8 cellular contexts compared by ENCODE assay signal in the genomic region with DNA sequence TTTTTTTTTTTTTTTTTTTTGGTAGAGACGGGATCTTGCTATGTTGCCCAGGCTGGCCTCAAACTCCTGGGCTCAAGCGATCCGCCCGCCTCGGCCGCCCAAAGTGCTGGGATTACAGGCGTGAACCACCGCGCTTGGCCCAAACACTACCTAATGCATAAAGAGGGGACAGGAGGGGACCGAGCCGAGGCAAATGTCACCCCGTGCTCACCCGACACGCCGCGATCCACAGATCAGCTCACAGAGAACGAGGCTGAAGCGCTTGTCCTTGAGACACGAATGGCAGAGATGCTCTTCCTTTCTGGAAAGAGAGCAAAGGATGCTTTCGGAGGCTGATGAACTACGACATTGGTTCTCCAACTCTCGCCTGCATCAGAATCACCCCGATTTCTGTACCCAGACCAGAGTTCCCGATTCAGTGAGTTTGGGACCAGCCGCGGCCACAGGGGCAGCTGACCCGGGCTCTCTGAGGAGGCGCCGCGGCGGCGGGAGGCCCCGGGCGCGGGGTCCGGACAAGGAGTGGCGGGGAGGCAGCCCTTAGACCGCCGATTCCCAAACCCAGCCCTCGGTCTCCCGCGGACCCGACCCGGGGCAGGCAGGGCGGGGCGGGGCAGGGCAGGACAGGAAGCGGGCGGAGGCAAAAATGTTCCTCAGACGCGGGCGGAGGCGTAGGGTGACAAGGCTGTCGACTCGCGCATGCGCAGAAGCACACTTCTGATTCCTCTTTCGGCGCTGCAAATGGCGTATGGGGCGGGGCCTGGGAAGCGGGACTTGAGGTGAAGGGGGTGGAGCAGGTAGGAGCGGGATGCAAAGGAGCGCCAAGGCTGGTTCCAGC. TPM values are rescaled to one million over a fixed set of nuclear protein-coding genes. Genes with fewer than 3 reads are reported as not detected.
DNase-seq lines count a peak whose midpoint lies in the region; ATAC-seq and TF ChIP-seq lines count a peak whose summit lies in the region.

Gene ZNF699 (minus strand): TSS at position 700 of the 835 bp plus-strand sequence. CDS start 4,719 bp downstream, outside the sequence.

- ATAC-seq in GM19351 (IDR thresholded peaks at IDR 0.05; ENCODE audit: unreplicated experiment) (peak; percentile 88), HG03520 (IDR thresholded peaks at IDR 0.05; ENCODE audit: unreplicated experiment) (peak; percentile 82), right lobe of liver (peak; percentile 96 to 98 (median 97))

- TF ChIP-seq CTCF in right lobe of liver (IDR thresholded peaks at IDR 0.05) = no peak

- peaks cover 9 to 37% (median 16%) of the 10 kb centered on the region in 11 experiments for H3K9me3 ChIP-seq in BLaER1 treated with 17β-estradiol and CSF1 and Interleukin-3, amounts not matched to agents 10 nM and 100 nM (replicated peaks in 1 of 11)
- H3K9me3 ChIP-seq in right lobe of liver = peaks cover 0 to 4% (median 0%) of the 10 kb centered on the region in 4 donors

- H3K9ac ChIP-seq in BLaER1 treated with 17β-estradiol and CSF1 and Interleukin-3, amounts not matched to agents 10 nM and 100 nM = peak within 1 kb of the TSS; percentile 87 to 96 (median 93)

- no peaks in the 10 kb centered on the region for H3K27me3 ChIP-seq in BLaER1 treated with 17β-estradiol and CSF1 and Interleukin-3, amounts not matched to agents 10 nM and 100 nM
- H3K27me3 ChIP-seq in right lobe of liver = no peaks in the 10 kb centered on the region

- DNase-seq in NCI-H526 treated with DMSO at 0.1 percent for 48 hours (lab: John Stamatoyannopoulos, UW) (peak; percentile 95), dermis microvascular lymphatic vessel endothelial cell (ENCODE audit: low read depth in 2 of 2) (peak; percentile 91 to 97), right lobe of liver (peak; percentile 96 to 98 (median 98))
- DNase-seq in activated CD4-positive, alpha-beta T cell treated with anti-CD3 and anti-CD28 coated beads, Interleukin-2, amount 50 U/mL, for 4 hours = peak; percentile 98
- peak; percentile 99 for DNase-seq in stimulated activated CD4-positive, alpha-beta T cell treated with anti-CD3 and anti-CD28 coated beads, Interleukin-4, amount 100 ng/mL, for 24 hours

- 3% methylated on average over 39 of the region's 63 CpGs for WGBS in right lobe of liver (ENCODE audit: insufficient coverage, low coverage, low lambda C conversion rate, missing lambda C conversion rate)

- intact Hi-C loops in right lobe of liver (cut with DNase I) = no loop called here

- peaks cover 8 to 22% (median 11%) of the 10 kb centered on the region in 11 experiments; a peak in 20 of 22 replicates for H3K36me3 ChIP-seq in BLaER1 treated with 17β-estradiol and CSF1 and Interleukin-3, amounts not matched to agents 10 nM and 100 nM
- H3K36me3 ChIP-seq in right lobe of liver = peaks cover 0 to 2% (median 0%) of the 10 kb centered on the region in 4 donors

- H3K4me3 ChIP-seq in BLaER1 treated with 17β-estradiol and CSF1 and Interleukin-3, amounts not matched to agents 10 nM and 100 nM = peak within 1 kb of the TSS; percentile 74 to 97 (median 88)
- peak within 1 kb of the TSS; percentile 69 to 84 (median 82) for H3K4me3 ChIP-seq in right lobe of liver

- H3K4me2 ChIP-seq in BLaER1 treated with 17β-estradiol and CSF1 and Interleukin-3, amounts not matched to agents 10 nM and 100 nM = peak within 1 kb of the TSS; percentile 81 to 97 (median 86)

- H4K20me1 ChIP-seq in BLaER1 treated with 17β-estradiol and CSF1 and Interleukin-3, amounts not matched to agents 10 nM and 100 nM = no peaks in the 10 kb centered on the region

- H3K4me1 ChIP-seq in BLaER1 treated with 17β-estradiol and CSF1 and Interleukin-3, amounts not matched to agents 10 nM and 100 nM = peaks cover 13 to 26% (median 17%) of the 10 kb centered on the region in 10 experiments
- peaks cover 0 to 8% (median 0%) of the 10 kb centered on the region in 4 donors for H3K4me1 ChIP-seq in right lobe of liver

- TF ChIP-seq POLR2A in right lobe of liver (IDR thresholded peaks at IDR 0.05) = peak; percentile 81

- peak within 1 kb of the TSS; percentile 82 to 97 (median 90) for H3K27ac ChIP-seq in BLaER1 treated with 17β-estradiol and CSF1 and Interleukin-3, amounts not matched to agents 10 nM and 100 nM
- peak within 1 kb of the TSS; percentile 37 to 89 (median 79) for H3K27ac ChIP-seq in right lobe of liver

RNA-seq across cellular contexts. Expression of gene ZNF699, which starts in this region (rescaled TPM):
- total RNA-seq in dermis microvascular lymphatic vessel endothelial cell = 4.6 and 4.9 TPM in 2 replicates
- total RNA-seq in right lobe of liver = 1 to 10 TPM in 5 of 6 experiments, under 1 TPM in 1; 0.48 to 7.8 (median 2.3) TPM

Comparison
In these comparisons a context has a peak if more than half of its experiments do, and no peak if none do; other contexts are left out.
1. Peak in every context shown above with its lines: DNase-seq, ATAC-seq, H3K4me3 ChIP-seq and H3K27ac ChIP-seq.